In genomic region chr13:104485571-104485970, GRCh38 we compare ENCODE assay signal across 21 cellular contexts.
DNase-seq lines count a peak whose midpoint lies in the region; ATAC-seq, FAIRE-seq and TF ChIP-seq lines count a peak whose summit lies in the region.
"Had no signal": no experiment of that assay in that cellular context is flagged by ENCODE, and none has a peak within 500 bp of the region (broad histone marks: within the 10 kb centered on the region; RNA-seq: fewer than 3 reads in every experiment).

No MANE protein-coding gene starts in this region.

- H2AK5ac ChIP-seq in mesenchymal stem cell (ENCODE audit: low read length, severe bottlenecking) (no peak overlapping the region), neuronal stem cell (ENCODE audit: low read depth, low read length) (no peak overlapping the region)

- H3K4me3 Mint-ChIP-seq in GM23338 (no peak overlapping the region), natural killer cell (no peak overlapping the region)
- H3K4me3 Mint-ChIP-seq: B cell; CD4-positive, alpha-beta memory T cell; HFFc6 had no signal

- no peaks in the 10 kb centered on the region for H4K20me1 ChIP-seq in GM23338 (replicated peaks; ENCODE audit: insufficient read depth)
- H4K20me1 ChIP-seq in MM.1S (ENCODE audit: insufficient read depth, low read length): no peaks in the 10 kb centered on the region

- H4K91ac ChIP-seq in mesenchymal stem cell (ENCODE audit: low read length) (no peak overlapping the region), neuronal stem cell (ENCODE audit: low read depth, low read length, poor library complexity) (no peak overlapping the region)

- H3K4me3 ChIP-seq in GM23338 (no peak overlapping the region), mesenchymal stem cell (ENCODE audit: insufficient read depth in 1 of 2, low read depth in 1 of 2, low read length in 2 of 2) (no peak overlapping the region), neuronal stem cell (ENCODE audit: low read length in 2 of 2) (no peak overlapping the region), MM.1S (ENCODE audit: low read length) (no peak overlapping the region)

- H2BK120ac ChIP-seq in mesenchymal stem cell (ENCODE audit: low read depth, low read length) (no peak overlapping the region), neuronal stem cell (ENCODE audit: low read depth, low read length) (no peak overlapping the region)

- H3K27ac Mint-ChIP-seq in GM23338: no peak overlapping the region
- H3K27ac Mint-ChIP-seq in natural killer cell: no peak overlapping the region
- H3K27ac Mint-ChIP-seq: B cell; CD4-positive, alpha-beta memory T cell; HFFc6 had no signal

- 0% methylated on average over 1 of the region's 1 CpG for WGBS in mesenchymal stem cell
- no CpG with 5 or more reads among the region's 1 CpG for WGBS in neuronal stem cell (ENCODE audit: extremely low coverage in 2 of 2, insufficient read length in 2 of 2, insufficient replicate concordance in 1 of 2), 2 donors

- no peaks in the 10 kb centered on the region for H3K4me1 Mint-ChIP-seq in GM23338
- H3K4me1 Mint-ChIP-seq in natural killer cell: no peaks in the 10 kb centered on the region
- H3K4me1 Mint-ChIP-seq: B cell; CD4-positive, alpha-beta memory T cell had no signal

- H4K8ac ChIP-seq in mesenchymal stem cell (ENCODE audit: low read length) (no peak overlapping the region), neuronal stem cell (ENCODE audit: low read depth, low read length) (no peak overlapping the region)

- H3K9ac ChIP-seq in mesenchymal stem cell (ENCODE audit: low read length) (no peak overlapping the region), neuronal stem cell (ENCODE audit: low read depth, low read length, poor library complexity) (no peak overlapping the region), MM.1S (ENCODE audit: low read length) (no peak overlapping the region)

- H2BK5ac ChIP-seq in mesenchymal stem cell (ENCODE audit: low read depth, low read length, poor library complexity, severe bottlenecking) (no peak overlapping the region), neuronal stem cell (ENCODE audit: low read length) (no peak overlapping the region)

- H3K23ac ChIP-seq in mesenchymal stem cell (ENCODE audit: low read length in 2 of 2): no peak overlapping the region
- H3K23ac ChIP-seq in neuronal stem cell (ENCODE audit: low read depth, low read length, poor library complexity): no peak overlapping the region

- no peak overlapping the region for H3K4ac ChIP-seq in mesenchymal stem cell (ENCODE audit: low read depth in 1 of 2, low read length in 2 of 2)
- H3K4ac ChIP-seq in neuronal stem cell (ENCODE audit: low read length): no peak overlapping the region

- TF ChIP-seq CTCF in GM23338 (conservative IDR thresholded peaks at IDR 0.05; ENCODE audit: low read depth in 2 of 2) (no peak), MM.1S (IDR thresholded peaks at IDR 0.05; ENCODE audit: low read length) (no peak), natural killer cell (IDR thresholded peaks at IDR 0.05) (no peak)

- H2BK12ac ChIP-seq in mesenchymal stem cell (ENCODE audit: low read length in 2 of 2) (no peak overlapping the region), neuronal stem cell (ENCODE audit: low read length) (no peak overlapping the region)

- no peak overlapping the region for H3K27ac ChIP-seq in GM23338 (ENCODE audit: low read depth)
- H3K27ac ChIP-seq in mesenchymal stem cell (ENCODE audit: low read length, poor library complexity, severe bottlenecking): no peak overlapping the region
- no peak overlapping the region for H3K27ac ChIP-seq in neuronal stem cell (replicated peaks; ENCODE audit: low read length)
- H3K27ac ChIP-seq in MM.1S (ENCODE audit: low read length): no peak overlapping the region
- H3K27ac ChIP-seq: C4-2B had no signal

- H3K36me3 ChIP-seq in GM23338 (ENCODE audit: insufficient read depth): no peaks in the 10 kb centered on the region
- H3K36me3 ChIP-seq in mesenchymal stem cell (ENCODE audit: control insufficient read depth in 1 of 2, insufficient read depth in 2 of 2, low read depth in 1 of 2, low read length in 2 of 2): no peaks in the 10 kb centered on the region
- no peaks in the 10 kb centered on the region for H3K36me3 ChIP-seq in neuronal stem cell (replicated peaks in 1 of 2; ENCODE audit: control insufficient read depth in 2 of 2, insufficient read depth in 2 of 2, low read length in 2 of 2)
- no peaks in the 10 kb centered on the region for H3K36me3 ChIP-seq in MM.1S (replicated peaks; ENCODE audit: insufficient read depth, low read length)

- H3K9me2 ChIP-seq in GM23338 (ENCODE audit: insufficient read depth) (no peaks in the 10 kb centered on the region), MM.1S (replicated peaks; ENCODE audit: insufficient read depth, low read length) (no peaks in the 10 kb centered on the region)

- H3K18ac ChIP-seq in mesenchymal stem cell (ENCODE audit: low read depth in 1 of 2, low read length in 2 of 2): no peak overlapping the region
- H3K18ac ChIP-seq in neuronal stem cell (ENCODE audit: low read length): no peak overlapping the region

- H3K79me2 ChIP-seq in GM23338 (replicated peaks; ENCODE audit: insufficient read depth) (no peaks in the 10 kb centered on the region), MM.1S (ENCODE audit: low read length) (no peaks in the 10 kb centered on the region)

- H2BK15ac ChIP-seq in mesenchymal stem cell (ENCODE audit: low read depth, poor library complexity, severe bottlenecking): no peak overlapping the region
- no peak overlapping the region for H2BK15ac ChIP-seq in neuronal stem cell (ENCODE audit: low read length)

- no peaks in the 10 kb centered on the region for H3K9me3 ChIP-seq in mesenchymal stem cell (ENCODE audit: control insufficient read depth, low read length)
- H3K9me3 ChIP-seq in neuronal stem cell (replicated peaks in 1 of 2; ENCODE audit: control insufficient read depth in 2 of 2, insufficient read depth in 1 of 2, low read depth in 1 of 2, low read length in 2 of 2): no peaks in the 10 kb centered on the region
- no peaks in the 10 kb centered on the region for H3K9me3 ChIP-seq in MM.1S (replicated peaks; ENCODE audit: insufficient read depth, low read length)

- no peak for FAIRE-seq in frontal cortex (lab: Jason Lieb, UNC)
- FAIRE-seq: A204.1, D721Med, GM12892, GM19239, HepG2, HTR-8/SVneo had no signal

- no peak for ATAC-seq in GM23338
- ATAC-seq in natural killer cell: no peak
- ATAC-seq: HepG2 had no signal

- H3K4me1 ChIP-seq in GM23338 (ENCODE audit: insufficient read depth) (no peaks in the 10 kb centered on the region), mesenchymal stem cell (ENCODE audit: control insufficient read depth, insufficient read depth, low read depth, low read length) (no peaks in the 10 kb centered on the region), neuronal stem cell (ENCODE audit: control insufficient read depth in 2 of 2, insufficient read depth in 1 of 2, low read depth in 1 of 2, low read length in 2 of 2) (no peaks in the 10 kb centered on the region), MM.1S (ENCODE audit: low read length) (no peaks in the 10 kb centered on the region)

- H3K14ac ChIP-seq in mesenchymal stem cell (ENCODE audit: low read length in 2 of 2): no peak overlapping the region
- no peak overlapping the region for H3K14ac ChIP-seq in neuronal stem cell (ENCODE audit: low read length)

- no peaks in the 10 kb centered on the region for H3K79me1 ChIP-seq in mesenchymal stem cell (replicated peaks; ENCODE audit: low read length, poor library complexity, severe bottlenecking)
- no peaks in the 10 kb centered on the region for H3K79me1 ChIP-seq in neuronal stem cell (ENCODE audit: low read depth, low read length)

- DNase-seq in GM23338 (ENCODE audit: low spot score) (no peak), SK-MEL-5 (ENCODE audit: low read depth, low spot score) (peak; percentile 49), mesenchymal stem cell (peak; percentile 11), neuronal stem cell (ENCODE audit: low spot score) (no peak), frontal cortex (ENCODE audit: low spot score in 2 of 2) (no peak), MM.1S (no peak), natural killer cell (no peak)
- DNase-seq: CD4-positive, alpha-beta memory T cell; COR-L47; DND-41; GDM1; HCEC 1CT; HFFc6 had no signal

- H3K4me2 ChIP-seq in GM23338: no peak overlapping the region
- no peak overlapping the region for H3K4me2 ChIP-seq in mesenchymal stem cell (ENCODE audit: low read length, poor library complexity, severe bottlenecking)
- no peak overlapping the region for H3K4me2 ChIP-seq in neuronal stem cell (ENCODE audit: insufficient read depth, low read length, poor library complexity, severe bottlenecking)
- no peak overlapping the region for H3K4me2 ChIP-seq in MM.1S (ENCODE audit: low read depth, low read length)

- no peaks in the 10 kb centered on the region for H3K9me3 Mint-ChIP-seq in GM23338
- peaks cover 4 to 8% of the 10 kb centered on the region in 2 donors for H3K9me3 Mint-ChIP-seq in natural killer cell

- H3K36me3 Mint-ChIP-seq in GM23338 (ENCODE audit: low read depth) (no peaks in the 10 kb centered on the region), natural killer cell (no peaks in the 10 kb centered on the region)
- H3K36me3 Mint-ChIP-seq: CD4-positive, alpha-beta memory T cell had no signal

- H2AFZ ChIP-seq in GM23338 (peak overlapping the region; percentile 38; the same call in 1 of the 2 replicates), mesenchymal stem cell (ENCODE audit: low read depth, low read length) (no peak overlapping the region), neuronal stem cell (ENCODE audit: low read length) (peak overlapping the region; percentile 65), MM.1S (ENCODE audit: low read length) (no peak overlapping the region)

- in situ Hi-C loops in SK-MEL-5 (cut with HindIII; ENCODE audit: low pct_unique_long_range_greater_than_20kb, low sequenced_read_pairs): no loop called here

- H3F3A ChIP-seq in GM23338 (replicated peaks; ENCODE audit: low read depth) (no peaks in the 10 kb centered on the region), MM.1S (ENCODE audit: insufficient read depth, low read length) (no peaks in the 10 kb centered on the region)

- intact Hi-C loops in natural killer cell (cut with micrococcal nuclease): no loop called here

- H3K27me3 ChIP-seq in GM23338 (ENCODE audit: insufficient read depth): no peaks in the 10 kb centered on the region
- H3K27me3 ChIP-seq in mesenchymal stem cell (ENCODE audit: control insufficient read depth in 1 of 2, insufficient read depth in 1 of 2, low read length in 2 of 2): no peaks in the 10 kb centered on the region
- H3K27me3 ChIP-seq in neuronal stem cell (ENCODE audit: control insufficient read depth in 3 of 3, insufficient read depth in 3 of 3, low read depth in 1 of 3, low read length in 3 of 3): no peaks in the 10 kb centered on the region
- H3K27me3 ChIP-seq in MM.1S (replicated peaks; ENCODE audit: insufficient read depth, low read length): no peaks in the 10 kb centered on the region

- H3K27me3 Mint-ChIP-seq in GM23338 (ENCODE audit: insufficient read depth, low read depth, poor library complexity) (no peaks in the 10 kb centered on the region), natural killer cell (ENCODE audit: low read depth in 2 of 2) (no peaks in the 10 kb centered on the region)
- H3K27me3 Mint-ChIP-seq: B cell; CD4-positive, alpha-beta memory T cell had no signal

TF ChIP-seq in GM23338, 12 proteins besides CTCF, POLR2A, EP300 and RAD21 (continues in another document):
- no peak for TF ChIP-seq POLR2AphosphoS5 (IDR thresholded peaks at IDR 0.05; ENCODE audit: low read depth)
- no peak for TF ChIP-seq JUNB (IDR thresholded peaks at IDR 0.05; ENCODE audit: unreplicated experiment)
- no peak for TF ChIP-seq EZH2phosphoT487 (IDR thresholded peaks at IDR 0.05; ENCODE audit: unreplicated experiment)
- TF ChIP-seq CREB1 (CRISPR knock-in tag; IDR thresholded peaks at IDR 0.05; ENCODE audit: low read depth): no peak

Comparison
In these comparisons a context has a peak if more than half of its experiments do, and no peak if none do; other contexts are left out.
1. DNase-seq: peak in SK-MEL-5 (single experiment) and mesenchymal stem cell (single experiment); none in GM23338 (single experiment), neuronal stem cell (single experiment), frontal cortex (0 of 2), MM.1S (single experiment) and natural killer cell (single experiment).
2. H2AFZ ChIP-seq: peak in GM23338 (single experiment) and neuronal stem cell (single experiment); none in mesenchymal stem cell (single experiment) and MM.1S (single experiment).